In the genomic region with DNA sequence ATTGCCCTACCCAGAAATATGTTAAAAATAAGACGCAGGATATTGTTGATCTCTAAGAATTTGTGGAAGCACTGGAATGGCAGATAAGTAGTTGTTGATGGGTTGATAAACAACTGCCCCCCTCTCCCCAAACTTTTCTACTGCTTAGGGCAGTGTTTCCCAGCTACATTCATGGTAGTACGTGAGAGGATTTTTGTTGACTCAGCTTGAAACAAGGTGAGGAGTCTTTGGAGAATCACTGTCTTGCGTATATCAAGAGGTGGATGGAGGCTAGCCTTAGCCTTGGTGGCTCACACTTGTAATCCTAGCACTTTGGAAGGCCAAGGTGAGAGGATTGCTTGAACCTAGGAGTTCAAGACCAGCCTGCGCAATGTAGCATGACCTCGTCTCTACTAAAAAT, we compare ENCODE assay signal across 25 cellular contexts. TPM values are rescaled to one million over a fixed set of nuclear protein-coding genes. Genes with fewer than 3 reads are reported as not detected.
A peak's percentile ranks its signal among the peaks of the same experiment; 100 is the strongest.
DNase-seq lines count a peak whose midpoint lies in the region; ATAC-seq, FAIRE-seq and TF ChIP-seq lines count a peak whose summit lies in the region.
"Had no signal": no experiment of that assay in that cellular context is flagged by ENCODE, and none has a peak within 500 bp of the region (broad histone marks: within the 10 kb centered on the region; RNA-seq: fewer than 3 reads in every experiment).

No MANE protein-coding gene starts in this region.

- H3K36me3 ChIP-seq in HepG2 (replicated peaks in 1 of 2; ENCODE audit: control insufficient read depth in 1 of 2, insufficient read depth in 2 of 2, low read length in 2 of 2), result peaks cover 0 to 4% of the 10 kb centered on the region in 2 experiments; a peak in 2 of 5 replicates
- H3K36me3 ChIP-seq in right lobe of liver, result no peaks in the 10 kb centered on the region

- WGBS in HepG2 (ENCODE audit: low lambda C conversion rate), result 85% methylated on average over 5 of the region's 5 CpGs
- 95% methylated on average over 5 of the region's 5 CpGs for WGBS in right lobe of liver (ENCODE audit: insufficient coverage, low coverage, low lambda C conversion rate, missing lambda C conversion rate)

- H3K4me1 Mint-ChIP-seq in activated naive CD8-positive, alpha-beta T cell treated with anti-CD3 and anti-CD28 coated beads, Interleukin-2, amount 50 U/mL, for 24 hours, result peaks cover 93% of the 10 kb centered on the region

- peaks cover 95% of the 10 kb centered on the region for H3K79me2 ChIP-seq in HepG2 (ENCODE audit: insufficient read depth, low read length)

- no peak overlapping the region for H3K9ac ChIP-seq in HepG2 (ENCODE audit: insufficient read depth, low read depth, low read length)
- H3K9ac ChIP-seq: BLaER1, GM23248 had no signal

- DNase-seq in HepG2 (ENCODE audit: low spot score) (no peak), right lobe of liver (no peak), RWPE1 (ENCODE audit: low spot score) (no peak), iPS-NIHi7 (ENCODE audit: extremely low spot score) (no peak), cerebellar nuclear complex (lab: John Stamatoyannopoulos, UW) (no peak), GM10266 (ENCODE audit: extremely low spot score) (no peak)
- no peak for DNase-seq in activated naive CD8-positive, alpha-beta T cell treated with anti-CD3 and anti-CD28 coated beads, Interleukin-2, amount 50 U/mL, for 24 hours
- DNase-seq: ACHN; Caco-2; CD4-positive, alpha-beta T cell; DMS 273 treated with DMSO at 0.1 percent for 48 hours; DMS79 treated with DMSO at 0.1 percent for 48 hours; GM23248; KG1; NCI-H1092 treated with DMSO at 0.1 percent for 48 hours; NCI-H1436 treated with DMSO at 0.1 percent for 48 hours; NCI-H2029 treated with DMSO at 0.1 percent for 48 hours; NCI-H2171; NCI-H345; NCI-H524; NCI-H774; NK-92 treated with Interleukin-12 subunit alpha and Interleukin-12 subunit beta, amount 100 ng/mL, for 24 hours had no signal

- POLR2A ChIA-PET in HepG2 (lab: Yijun Ruan, JAX) (no interaction called here), RWPE1 (lab: Yijun Ruan, JAX; ENCODE audit: low non-redundant PET) (no interaction called here)

- in situ Hi-C loops in HepG2 (cut with HindIII; ENCODE audit: extremely low pct_ligation_motif_present, low pct_unique_long_range_greater_than_20kb), result no loop called here

- no peak overlapping the region for H3K4me3 Mint-ChIP-seq in activated naive CD8-positive, alpha-beta T cell treated with anti-CD3 and anti-CD28 coated beads, Interleukin-2, amount 50 U/mL, for 24 hours

- FAIRE-seq in HepG2 (lab: Jason Lieb, UNC), result no peak
- FAIRE-seq: GM18507 had no signal

- no peak for ATAC-seq in HepG2
- no peak for ATAC-seq in right lobe of liver
- ATAC-seq in activated naive CD8-positive, alpha-beta T cell treated with anti-CD3 and anti-CD28 coated beads, Interleukin-2, amount 50 U/mL, for 24 hours, result no peak

- no peaks in the 10 kb centered on the region for H3K9me3 Mint-ChIP-seq in activated naive CD8-positive, alpha-beta T cell treated with anti-CD3 and anti-CD28 coated beads, Interleukin-2, amount 50 U/mL, for 24 hours
- H3K9me3 Mint-ChIP-seq: CD4-positive, alpha-beta T cell had no signal

- H3K27ac ChIP-seq in HepG2 (ENCODE audit: extremely low read length, insufficient read depth, low read length) (peak overlapping the region; percentile 29), right lobe of liver (no peak overlapping the region), RWPE1 (peak overlapping the region; percentile 69)
- H3K27ac ChIP-seq: BLaER1, GM23248 had no signal

- H3K27me3 Mint-ChIP-seq in activated naive CD8-positive, alpha-beta T cell treated with anti-CD3 and anti-CD28 coated beads, Interleukin-2, amount 50 U/mL, for 24 hours, result no peaks in the 10 kb centered on the region
- H3K27me3 Mint-ChIP-seq: CD4-positive, alpha-beta T cell had no signal

- H3K27me3 ChIP-seq in HepG2 (ENCODE audit: control insufficient read depth in 1 of 2, insufficient read depth in 2 of 2, low read length in 2 of 2) (no peaks in the 10 kb centered on the region; a peak in 1 of 5 replicates), right lobe of liver (no peaks in the 10 kb centered on the region)
- H3K27me3 ChIP-seq: BLaER1 had no signal

- no peak for TF ChIP-seq CTCF in HepG2 (CRISPR knock-in tag; IDR thresholded peaks at IDR 0.05)
- no peak for TF ChIP-seq CTCF in right lobe of liver (IDR thresholded peaks at IDR 0.05)
- TF ChIP-seq CTCF in RWPE1 (conservative IDR thresholded peaks at IDR 0.05; ENCODE audit: low read depth), result no peak
- no peak for TF ChIP-seq CTCF in GM10266 (IDR thresholded peaks at IDR 0.05; ENCODE audit: control insufficient read depth, insufficient read depth, low read depth, missing control alignments)

- no TSS peak for BruUV-seq in HepG2 (replicated peaks; lab: Mats Ljungman, UMichigan)

- H3K36me3 Mint-ChIP-seq in activated naive CD8-positive, alpha-beta T cell treated with anti-CD3 and anti-CD28 coated beads, Interleukin-2, amount 50 U/mL, for 24 hours (ENCODE audit: low read depth), result peaks cover 58% of the 10 kb centered on the region

- CTCF ChIA-PET in HepG2 (lab: Yijun Ruan, JAX; ENCODE audit: low intra/inter-chr PET ratio, low total read pairs), result no interaction called here
- CTCF ChIA-PET in RWPE1 (lab: Yijun Ruan, JAX), result no interaction called here

- H3K4me3 ChIP-seq in HepG2 (replicated peaks in 1 of 3; ENCODE audit: insufficient read depth in 1 of 3, low read depth in 2 of 3, low read length in 3 of 3) (no peak overlapping the region), right lobe of liver (no peak overlapping the region)
- H3K4me3 ChIP-seq: BLaER1, GM23248, HAP-1 had no signal

- peaks cover 19% of the 10 kb centered on the region for H4K20me1 ChIP-seq in HepG2 (ENCODE audit: insufficient read depth, low read length)

- no peak for TF ChIP-seq RAD21 in HepG2 (CRISPR knock-in tag; IDR thresholded peaks at IDR 0.05)

- peak overlapping the region; percentile 8 for H3K27ac Mint-ChIP-seq in activated naive CD8-positive, alpha-beta T cell treated with anti-CD3 and anti-CD28 coated beads, Interleukin-2, amount 50 U/mL, for 24 hours

- TF ChIP-seq POLR2A in HepG2 (IDR thresholded peaks at IDR 0.05; ENCODE audit: insufficient read depth in 1 of 2, low read depth in 2 of 2, low read length in 2 of 2) (no peak), right lobe of liver (IDR thresholded peaks at IDR 0.05) (no peak)

- H3K4me2 ChIP-seq in HepG2 (ENCODE audit: low read depth, low read length), result no peak overlapping the region
- H3K4me2 ChIP-seq: BLaER1 had no signal

- H3K4me1 ChIP-seq in HepG2 (ENCODE audit: insufficient read depth, low read length), result peaks cover 93% of the 10 kb centered on the region
- peaks cover 0 to 7% (median 0%) of the 10 kb centered on the region in 4 donors for H3K4me1 ChIP-seq in right lobe of liver

- no peak overlapping the region for H2AFZ ChIP-seq in HepG2 (ENCODE audit: low read length)
- H2AFZ ChIP-seq: GM23248 had no signal

- no peaks in the 10 kb centered on the region for H3K9me3 ChIP-seq in HepG2 (ENCODE audit: low read length)
- H3K9me3 ChIP-seq in right lobe of liver, result no peaks in the 10 kb centered on the region
- H3K9me3 ChIP-seq: Caco-2, HAP-1 had no signal

- TF ChIP-seq EP300 in HepG2 (IDR thresholded peaks at IDR 0.05; ENCODE audit: low read depth in 2 of 2, low read length in 2 of 2) (no peak), HepG2 (CRISPR knock-in tag; IDR thresholded peaks at IDR 0.05; ENCODE audit: borderline replicate concordance) (no peak)

- intact Hi-C loops in HepG2 (cut with micrococcal nuclease; ENCODE audit: unreplicated experiment), result loop anchor here (10.0 kb wide), 1 partner anchor 151 kb away; no protein-coding TSS in a partner anchor
- intact Hi-C loops in right lobe of liver (cut with DNase I), result no loop called here

RNA-seq across cellular contexts. Expression of gene ENOPH1, which starts 5.7 kb away (rescaled TPM):
- total RNA-seq in HepG2 (2016; rRNA removed; fragmentation: Illumina TruSeq; extraction: Trizol) (64.3 and 80.0 TPM in 2 replicates), right lobe of liver (10 to 100 TPM in 3 of 6 experiments, 1 to 10 TPM in 3; 8.2 to 18.9 (median 9.9) TPM)
- total RNA-seq in HepG2 (2016; cell fraction: cytosol; rRNA removed; fragmentation: Illumina TruSeq; extraction: Trizol; ENCODE audit: low read depth), result 8.7 and 10.0 TPM in 2 replicates
- total RNA-seq in HepG2 (2016; cell fraction: insoluble cytoplasmic fraction; rRNA removed; fragmentation: Illumina TruSeq; extraction: Trizol), result 60.9 and 87.4 TPM in 2 replicates
- total RNA-seq in HepG2 (2016; cell fraction: membrane; rRNA removed; fragmentation: Illumina TruSeq; extraction: Trizol), result 29.1 and 30.2 TPM in 2 replicates
- 33.0 and 36.6 TPM in 2 replicates for total RNA-seq in HepG2 (2016; cell fraction: nucleus; rRNA removed; fragmentation: Illumina TruSeq; extraction: Trizol)
- polyA plus RNA-seq in HepG2 (2011; rRNA removed), result 14.2 and 15.5 TPM in 2 replicates
- polyA plus RNA-seq in HepG2 (2011; cell fraction: cytosol; rRNA removed), result 11.8 and 14.5 TPM in 2 replicates
- 5.0 and 6.3 TPM in 2 replicates for polyA plus RNA-seq in HepG2 (2011; cell fraction: nucleus; rRNA removed)
- polyA plus RNA-seq in HepG2 (2012), result 32.4 and 38.2 TPM in 2 replicates
- 8.3 and 10.4 TPM in 2 replicates for polyA plus RNA-seq in HepG2 (2016; cell fraction: cytosol; fragmentation: Illumina TruSeq; extraction: Trizol; ENCODE audit: low read depth)
- polyA plus RNA-seq in HepG2 (2016; cell fraction: insoluble cytoplasmic fraction; fragmentation: Illumina TruSeq; extraction: Trizol; ENCODE audit: low read depth), result 106 and 112 TPM in 2 replicates
- polyA plus RNA-seq in HepG2 (2016; cell fraction: membrane; fragmentation: Illumina TruSeq; extraction: Trizol; ENCODE audit: low read depth), result 27.5 and 27.7 TPM in 2 replicates
- polyA plus RNA-seq in HepG2 (2016; cell fraction: nucleus; fragmentation: Illumina TruSeq; extraction: Trizol; ENCODE audit: insufficient read depth, low read depth), result 48.1 and 48.2 TPM in 2 replicates
- polyA minus RNA-seq in HepG2 (2011; rRNA and poly(A)+ RNA removed; ENCODE audit: low replicate concordance), result 5.7 and 11.9 TPM in 2 replicates
- 8.7 and 9.1 TPM in 2 replicates for polyA minus RNA-seq in HepG2 (2011; cell fraction: cytosol; rRNA and poly(A)+ RNA removed)
- polyA minus RNA-seq in HepG2 (2011; cell fraction: nucleus; rRNA and poly(A)+ RNA removed), result 11.1 and 11.8 TPM in 2 replicates

RNA-seq across cellular contexts. Expression of gene HNRNPDL, which starts 5.9 kb away (rescaled TPM):
- 414 and 452 TPM in 2 replicates for total RNA-seq in HepG2 (2016; rRNA removed; fragmentation: Illumina TruSeq; extraction: Trizol)
- 143 and 144 TPM in 2 replicates for total RNA-seq in HepG2 (2016; cell fraction: cytosol; rRNA removed; fragmentation: Illumina TruSeq; extraction: Trizol; ENCODE audit: low read depth)
- 427 and 432 TPM in 2 replicates for total RNA-seq in HepG2 (2016; cell fraction: insoluble cytoplasmic fraction; rRNA removed; fragmentation: Illumina TruSeq; extraction: Trizol)
- 232 and 236 TPM in 2 replicates for total RNA-seq in HepG2 (2016; cell fraction: membrane; rRNA removed; fragmentation: Illumina TruSeq; extraction: Trizol)
- 243 and 271 TPM in 2 replicates for total RNA-seq in HepG2 (2016; cell fraction: nucleus; rRNA removed; fragmentation: Illumina TruSeq; extraction: Trizol)
- 139 and 167 TPM in 2 replicates for polyA plus RNA-seq in HepG2 (2011; rRNA removed)
- 73.1 and 91.3 TPM in 2 replicates for polyA plus RNA-seq in HepG2 (2011; cell fraction: cytosol; rRNA removed)
- polyA plus RNA-seq in HepG2 (2011; cell fraction: nucleus; rRNA removed), result 345 and 410 TPM in 2 replicates
- polyA plus RNA-seq in HepG2 (2012), result 216 and 256 TPM in 2 replicates
- polyA plus RNA-seq in HepG2 (2016; cell fraction: cytosol; fragmentation: Illumina TruSeq; extraction: Trizol; ENCODE audit: low read depth), result 139 and 159 TPM in 2 replicates
- 561 and 571 TPM in 2 replicates for polyA plus RNA-seq in HepG2 (2016; cell fraction: insoluble cytoplasmic fraction; fragmentation: Illumina TruSeq; extraction: Trizol; ENCODE audit: low read depth)
- 206 and 210 TPM in 2 replicates for polyA plus RNA-seq in HepG2 (2016; cell fraction: membrane; fragmentation: Illumina TruSeq; extraction: Trizol; ENCODE audit: low read depth)
- 560 and 581 TPM in 2 replicates for polyA plus RNA-seq in HepG2 (2016; cell fraction: nucleus; fragmentation: Illumina TruSeq; extraction: Trizol; ENCODE audit: insufficient read depth, low read depth)
- 13.6 and 13.9 TPM in 2 replicates for polyA minus RNA-seq in HepG2 (2011; rRNA and poly(A)+ RNA removed; ENCODE audit: low replicate concordance)
- polyA minus RNA-seq in HepG2 (2011; cell fraction: cytosol; rRNA and poly(A)+ RNA removed), result 39.4 and 44.4 TPM in 2 replicates
- polyA minus RNA-seq in HepG2 (2011; cell fraction: nucleus; rRNA and poly(A)+ RNA removed), result 222 and 229 TPM in 2 replicates
- total RNA-seq in right lobe of liver, result 10 to 100 TPM; 43.0 to 55.0 (median 52.4) TPM

Comparison
In these comparisons a context has a peak if more than half of its experiments do, and no peak if none do; other contexts are left out.
1. H3K27ac ChIP-seq: peak in HepG2 (single experiment) and RWPE1 (single experiment); none in right lobe of liver (0 of 3).